ENCODE assay signal across 31 cellular contexts in genomic region chr11:63227521-63228107, GRCh38. TPM values are rescaled to one million over a fixed set of nuclear protein-coding genes. Genes with fewer than 3 reads are reported as not detected.
"Had no signal": no experiment of that assay in that cellular context is flagged by ENCODE, and none has a peak within 500 bp of the region (broad histone marks: within the 10 kb centered on the region; RNA-seq: fewer than 3 reads in every experiment).

No MANE protein-coding gene starts in this region.

- H3K36me3 ChIP-seq: gastrocnemius medialis, left lung, neural progenitor cell, spleen, tibial nerve, upper lobe of left lung had no signal

- DNase-seq: dermis blood vessel endothelial cell; effector memory CD4-positive, alpha-beta T cell; foreskin fibroblast; gastrocnemius medialis; head of caudate nucleus; kidney; left lung; mammary epithelial cell; mesendoderm; midbrain; naive thymus-derived CD4-positive, alpha-beta T cell; psoas muscle; right cardiac atrium; spleen; stimulated activated CD4-positive, alpha-beta T cell treated with anti-CD3 and anti-CD28 coated beads, Interleukin-4, amount 100 ng/mL, for 4 hours; stimulated activated naive CD8-positive, alpha-beta T cell treated with anti-CD3 and anti-CD28 coated beads, Interleukin-15, Interleukin-2, amounts not matched to agents 100 U/mL and 50 U/mL, for 24 hours; substantia nigra; testis; upper lobe of left lung had no signal

- H3K4me3 ChIP-seq: coronary artery, gastrocnemius medialis, left lung, neural progenitor cell, psoas muscle, skin epidermis, spleen, testis, tibial nerve, upper lobe of left lung had no signal

- ATAC-seq: gastrocnemius medialis; left lung; naive thymus-derived CD4-positive, alpha-beta T cell; psoas muscle; right cardiac atrium; stimulated activated memory B cell treated with anti-CD40 and anti-IgM and Interleukin-4, amounts not matched to agents 10 μg/mL and 1 μg/mL and 100 μg/mL, for 72 hours; stimulated activated naive CD8-positive, alpha-beta T cell treated with anti-CD3 and anti-CD28 coated beads, Interleukin-15, Interleukin-2, amounts not matched to agents 100 U/mL and 50 U/mL, for 24 hours had no signal

- H3K27me3 ChIP-seq: left lung, neural progenitor cell, testis, tibial nerve, upper lobe of left lung had no signal

- H3K4me2 ChIP-seq: neural progenitor cell had no signal

- H2AFZ ChIP-seq: neural progenitor cell had no signal

- FAIRE-seq: endothelial cell of umbilical vein, kidney, urothelium cell line had no signal

- H3K9me3 ChIP-seq: gastrocnemius medialis, left lung, psoas muscle, testis, upper lobe of left lung had no signal

- H3K27ac ChIP-seq: coronary artery, gastrocnemius medialis, left lung, neural progenitor cell, psoas muscle, skin epidermis, spleen, testis, tibial nerve, upper lobe of left lung had no signal

- H3K9ac ChIP-seq: neural progenitor cell had no signal

- H3K4me1 ChIP-seq: gastrocnemius medialis, left lung, psoas muscle, spleen, testis, tibial nerve, upper lobe of left lung had no signal

RNA-seq across cellular contexts. Expression of gene SLC22A25, which starts 15.8 kb away (rescaled TPM):
- total RNA-seq: dermis blood vessel endothelial cell; endothelial cell of umbilical vein; epithelial cell of proximal tubule; glomerular endothelial cell; kidney; left lung; lower leg skin; mammary epithelial cell; naive thymus-derived CD4-positive, alpha-beta T cell; osteocyte; psoas muscle; renal cortical epithelial cell; right cardiac atrium; spleen; testis; tibial nerve; upper lobe of left lung had no signal
- polyA plus RNA-seq: endothelial cell of umbilical vein; mammary epithelial cell; naive thymus-derived CD4-positive, alpha-beta T cell; psoas muscle; right cardiac atrium had no signal
